In the genomic region with DNA sequence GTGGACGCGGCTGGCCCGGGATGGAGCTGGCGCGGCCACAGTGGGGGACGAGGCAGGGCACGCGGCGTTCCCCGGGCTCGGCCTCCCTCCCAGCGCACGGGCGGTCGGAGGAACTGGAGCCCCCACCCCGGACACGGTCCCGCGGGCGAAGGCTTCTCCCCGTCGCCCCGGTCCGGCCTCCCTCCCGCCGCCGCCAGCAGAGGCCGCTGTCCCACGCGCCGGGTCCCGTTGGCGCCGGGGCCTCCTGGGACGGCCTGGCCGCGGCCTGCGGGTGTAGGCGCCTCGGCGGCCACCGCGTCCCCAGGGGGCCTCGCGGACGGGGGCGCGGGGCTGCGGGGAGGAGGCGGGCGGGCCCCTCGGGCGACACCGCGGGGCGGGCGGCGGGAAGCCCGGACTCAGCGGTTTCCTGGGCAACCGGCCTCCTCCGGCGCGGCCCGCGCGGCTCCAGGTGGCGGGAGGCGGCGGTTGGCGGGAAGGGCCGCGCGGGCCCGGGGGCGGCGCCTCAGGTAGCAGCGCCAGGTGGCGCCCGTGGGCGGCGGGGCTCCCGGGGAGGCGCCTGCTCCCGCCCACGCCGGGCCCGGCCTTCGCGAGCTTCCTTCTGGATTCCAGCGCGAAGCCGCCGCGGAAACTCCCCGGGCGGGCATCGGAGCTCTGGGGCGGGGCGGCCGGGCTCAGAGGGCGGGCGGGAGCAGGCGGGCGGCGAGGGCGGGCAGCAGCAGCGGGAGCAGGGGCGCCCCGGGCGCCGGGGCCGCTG, we compare ENCODE assay signal across 8 cellular contexts. TPM values are rescaled to one million over a fixed set of nuclear protein-coding genes. Genes with fewer than 3 reads are reported as not detected.
DNase-seq lines count a peak whose midpoint lies in the region; TF ChIP-seq lines count a peak whose summit lies in the region.

No MANE protein-coding gene starts in this region.

- H3K4me1 ChIP-seq in GM23248 (ENCODE audit: insufficient read depth) (no peaks in the 10 kb centered on the region), right atrium auricular region (peaks cover 0 to 18% of the 10 kb centered on the region in 2 donors), rectal smooth muscle tissue (ENCODE audit: control insufficient read depth, insufficient read depth, low read length) (no peaks in the 10 kb centered on the region)

- H3F3A ChIP-seq in GM23248 (ENCODE audit: insufficient read depth) (no peaks in the 10 kb centered on the region), SU-DHL-6 (ENCODE audit: insufficient read depth) (no peaks in the 10 kb centered on the region)

- peak overlapping the region; percentile 80 for H3K9ac ChIP-seq in GM23248
- peak overlapping the region; percentile 70 for H3K9ac ChIP-seq in SU-DHL-6 (ENCODE audit: low read length)
- no peak overlapping the region for H3K9ac ChIP-seq in rectal smooth muscle tissue (ENCODE audit: low read length)

- WGBS in GM23248 (ENCODE audit: low coverage in 1 of 2, low lambda C conversion rate in 2 of 2, missing lambda C conversion rate in 2 of 2), 2 experiments: 1% methylated on average over 42 of the region's 113 CpGs; no CpG with 5 or more reads in 1 of the 2 experiments

- no peaks in the 10 kb centered on the region for H3K9me3 ChIP-seq in GM23248 (ENCODE audit: low read depth)
- no peaks in the 10 kb centered on the region for H3K9me3 ChIP-seq in SU-DHL-6 (ENCODE audit: insufficient read depth, low read length)
- no peaks in the 10 kb centered on the region for H3K9me3 ChIP-seq in right atrium auricular region

- peak; percentile 33 for TF ChIP-seq CTCF in SU-DHL-6 (IDR thresholded peaks at IDR 0.05; ENCODE audit: insufficient read depth, low read length, poor library complexity, severe bottlenecking)
- TF ChIP-seq CTCF in right atrium auricular region (IDR thresholded peaks at IDR 0.05): peak; percentile 85 to 93

- DNase-seq in GF-D8 (lab: John Stamatoyannopoulos, UW) (peak; percentile 58), GM23248 (peak; percentile 88), Kasumi-1 (lab: John Stamatoyannopoulos, UW) (peak; percentile 22 to 26), amniotic stem cell (lab: John Stamatoyannopoulos, UW) (peak; percentile 53), right atrium auricular region (ENCODE audit: low spot score) (no peak), SHP77 treated with DMSO at 0.1 percent for 48 hours (lab: John Stamatoyannopoulos, UW) (no peak)

- H3K79me2 ChIP-seq in GM23248 (ENCODE audit: insufficient read depth): no peaks in the 10 kb centered on the region
- H3K79me2 ChIP-seq in SU-DHL-6 (ENCODE audit: insufficient read depth, low read length): no peaks in the 10 kb centered on the region

- in situ Hi-C loops in GM23248 (cut with MboI): no loop called here

- H3K4me2 ChIP-seq in GM23248 (ENCODE audit: unreplicated experiment) (peak overlapping the region; percentile 65), SU-DHL-6 (ENCODE audit: low read depth, low read length, poor library complexity, severe bottlenecking) (peak overlapping the region; percentile 76)

- peak overlapping the region; percentile 88 for H2AFZ ChIP-seq in GM23248
- peak overlapping the region; percentile 97 for H2AFZ ChIP-seq in SU-DHL-6 (ENCODE audit: low read depth, low read length, severe bottlenecking)

- H3K4me3 ChIP-seq in GM23248 (peak overlapping the region; percentile 65), SU-DHL-6 (ENCODE audit: insufficient read depth, low read length, poor library complexity, severe bottlenecking) (peak overlapping the region; percentile 51), right atrium auricular region (peak overlapping the region; percentile 50 to 72), rectal smooth muscle tissue (ENCODE audit: low read length) (peak overlapping the region; percentile 42)

- no peaks in the 10 kb centered on the region for H4K20me1 ChIP-seq in GM23248 (ENCODE audit: insufficient read depth)
- H4K20me1 ChIP-seq in SU-DHL-6 (ENCODE audit: low read depth, low read length): no peaks in the 10 kb centered on the region

- H3K27me3 ChIP-seq in GM23248 (replicated peaks; ENCODE audit: insufficient read depth) (no peaks in the 10 kb centered on the region), SU-DHL-6 (ENCODE audit: low read length) (no peaks in the 10 kb centered on the region), right atrium auricular region (no peaks in the 10 kb centered on the region), rectal smooth muscle tissue (ENCODE audit: control insufficient read depth, insufficient read depth, low read length) (no peaks in the 10 kb centered on the region)

- H3K9me2 ChIP-seq in GM23248 (ENCODE audit: insufficient read depth) (no peaks in the 10 kb centered on the region), SU-DHL-6 (replicated peaks; ENCODE audit: insufficient read depth, low read length) (no peaks in the 10 kb centered on the region)

- H3K27ac ChIP-seq in GM23248: peak overlapping the region; percentile 38
- no peak overlapping the region for H3K27ac ChIP-seq in SU-DHL-6 (ENCODE audit: low read depth, low read length)
- H3K27ac ChIP-seq in right atrium auricular region: peak overlapping the region; percentile 71 to 77
- peak overlapping the region; percentile 48 for H3K27ac ChIP-seq in rectal smooth muscle tissue (ENCODE audit: low read depth, low read length)

- H3K36me3 ChIP-seq in GM23248 (ENCODE audit: low read depth): no peaks in the 10 kb centered on the region
- no peaks in the 10 kb centered on the region for H3K36me3 ChIP-seq in SU-DHL-6 (ENCODE audit: low read length)
- no peaks in the 10 kb centered on the region for H3K36me3 ChIP-seq in right atrium auricular region
- no peaks in the 10 kb centered on the region for H3K36me3 ChIP-seq in rectal smooth muscle tissue (ENCODE audit: control insufficient read depth, insufficient read depth, low read length)

RNA-seq across cellular contexts. Expression of gene MELTF, which starts 26.7 kb away (rescaled TPM):
- total RNA-seq in GM23248 (2014; rRNA removed; shearing (Covaris generic)): 0.86 and 0.89 TPM in 2 replicates
- polyA plus RNA-seq in GM23248 (2016; fragmentation: Nextera tagmentation; extraction: Ambion mirVana): 0.94 and 1.1 TPM in 2 replicates
- 1 to 10 TPM; 3.1 to 6.7 TPM for total RNA-seq in right atrium auricular region

RNA-seq across cellular contexts. Expression of gene PIGZ, which starts 34.2 kb away (rescaled TPM):
- total RNA-seq in GM23248 (2014; rRNA removed; shearing (Covaris generic)): 3.9 and 5.7 TPM in 2 replicates
- 7.6 and 9.6 TPM in 2 replicates for polyA plus RNA-seq in GM23248 (2016; fragmentation: Nextera tagmentation; extraction: Ambion mirVana)
- 1 to 10 TPM; 5.4 to 7.0 TPM for total RNA-seq in right atrium auricular region

Comparison
In these comparisons a context has a peak if more than half of its experiments do, and no peak if none do; other contexts are left out.
1. DNase-seq: peak in GF-D8 (single experiment), GM23248 (single experiment), Kasumi-1 (2 of 2) and amniotic stem cell (single experiment); none in right atrium auricular region (single experiment) and SHP77 treated with DMSO at 0.1 percent for 48 hours (single experiment).
2. Peak in every context shown above with its lines, with median percentiles within 50 percentile points of each other: H3K4me3 ChIP-seq.